Comparison of ENCODE assay signal across 8 cellular contexts in genomic region chr12:12999959-13000615, GRCh38. TPM values are rescaled to one million over a fixed set of nuclear protein-coding genes. Genes with fewer than 3 reads are reported as not detected.
DNase-seq lines count a peak whose midpoint lies in the region; ATAC-seq lines count a peak whose summit lies in the region.

TSS of gene HEBP1 (minus strand) at chr12:13000265. CDS start at chr12:13000114, 151 bp downstream.

- peaks cover 34% of the 10 kb centered on the region for H3K4me1 ChIP-seq in mononuclear cell (ENCODE audit: insufficient read depth, low read length)

- DNase-seq in COR-L47 (lab: John Stamatoyannopoulos, UW) (peak; percentile 38), HuH-7.5 (ENCODE audit: low spot score) (peak; percentile 89), OCI-M1 (lab: John Stamatoyannopoulos, UW) (peak; percentile 92), activated T-cell treated with anti-CD3 and anti-CD28 coated beads for 48 hours (ENCODE audit: low read depth) (peak; percentile 94), epidermal melanocyte (ENCODE audit: insufficient read length, low spot score) (peak; percentile 81)
- DNase-seq in stimulated activated CD8-positive, alpha-beta memory T cell treated with anti-CD3 and anti-CD28 coated beads, Interleukin-2, amount 100 ng/mL, for 48 hours (ENCODE audit: low read depth in 2 of 2), result peak; percentile 91 to 95

- H3K4me3 ChIP-seq in mononuclear cell (ENCODE audit: low read length), result peak within 1 kb of the TSS; percentile 59

- no peaks in the 10 kb centered on the region for H3K9me3 ChIP-seq in mononuclear cell (ENCODE audit: low read depth, low read length)

- no peaks in the 10 kb centered on the region for H3K27me3 ChIP-seq in mononuclear cell (ENCODE audit: insufficient read depth, low read length)

- ATAC-seq in GM21529 (IDR thresholded peaks at IDR 0.05; ENCODE audit: unreplicated experiment), result peak; percentile 79

RNA-seq across cellular contexts. Expression of gene HEBP1, which starts in this region (rescaled TPM):
- total RNA-seq in mononuclear cell, result 4.3 TPM

Comparison
In these comparisons a context has a peak if more than half of its experiments do, and no peak if none do; other contexts are left out.
1. Peak in every context shown above with its lines: DNase-seq, ATAC-seq and H3K4me3 ChIP-seq.
2. DNase-seq: peak in every context shown above with its lines; median percentile 94 in activated T-cell treated with anti-CD3 and anti-CD28 coated beads for 48 hours; 93 in stimulated activated CD8-positive, alpha-beta memory T cell treated with anti-CD3 and anti-CD28 coated beads, Interleukin-2, amount 100 ng/mL, for 48 hours; 92 in OCI-M1; 89 in HuH-7.5; 81 in epidermal melanocyte; 38 in COR-L47.